1 cellular context compared by ENCODE assay signal in the genomic region with DNA sequence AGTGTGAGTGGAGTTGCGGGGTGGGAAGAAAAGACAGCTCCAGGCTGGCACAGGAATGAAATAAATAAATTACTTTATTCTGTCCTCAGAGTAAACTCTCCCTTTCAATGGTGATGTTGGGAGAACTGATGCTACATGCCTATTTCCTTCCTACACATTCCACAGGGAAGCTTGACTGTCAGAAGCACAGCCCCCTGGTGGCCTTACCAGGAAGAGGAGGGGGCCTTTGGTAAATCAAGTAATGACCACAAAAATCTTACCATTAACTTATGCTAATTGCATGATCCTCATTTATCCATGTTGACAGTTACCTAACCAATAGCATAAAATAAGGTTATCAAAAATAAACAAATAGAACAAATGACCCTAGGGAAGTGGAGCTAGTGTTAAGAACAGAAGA.
TF ChIP-seq lines count a peak whose summit lies in the region.

No MANE protein-coding gene starts in this region.

TF ChIP-seq in HepG2, 621 proteins besides CTCF, POLR2A, EP300 and RAD21 (continued from another document):
- TF ChIP-seq, protein P1, sequence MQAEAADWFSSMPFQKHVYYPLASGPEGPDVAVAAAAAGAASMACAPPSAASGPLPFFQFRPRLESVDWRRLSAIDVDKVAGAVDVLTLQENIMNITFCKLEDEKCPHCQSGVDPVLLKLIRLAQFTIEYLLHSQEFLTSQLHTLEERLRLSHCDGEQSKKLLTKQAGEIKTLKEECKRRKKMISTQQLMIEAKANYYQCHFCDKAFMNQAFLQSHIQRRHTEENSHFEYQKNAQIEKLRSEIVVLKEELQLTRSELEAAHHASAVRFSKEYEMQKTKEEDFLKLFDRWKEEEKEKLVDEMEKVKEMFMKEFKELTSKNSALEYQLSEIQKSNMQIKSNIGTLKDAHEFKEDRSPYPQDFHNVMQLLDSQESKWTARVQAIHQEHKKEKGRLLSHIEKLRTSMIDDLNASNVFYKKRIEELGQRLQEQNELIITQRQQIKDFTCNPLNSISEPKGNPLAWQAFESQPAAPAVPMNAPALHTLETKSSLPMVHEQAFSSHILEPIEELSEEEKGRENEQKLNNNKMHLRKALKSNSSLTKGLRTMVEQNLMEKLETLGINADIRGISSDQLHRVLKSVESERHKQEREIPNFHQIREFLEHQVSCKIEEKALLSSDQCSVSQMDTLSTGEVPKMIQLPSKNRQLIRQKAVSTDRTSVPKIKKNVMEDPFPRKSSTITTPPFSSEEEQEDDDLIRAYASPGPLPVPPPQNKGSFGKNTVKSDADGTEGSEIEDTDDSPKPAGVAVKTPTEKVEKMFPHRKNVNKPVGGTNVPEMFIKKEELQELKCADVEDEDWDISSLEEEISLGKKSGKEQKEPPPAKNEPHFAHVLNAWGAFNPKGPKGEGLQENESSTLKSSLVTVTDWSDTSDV (CRISPR knock-in tag; IDR thresholded peaks at IDR 0.05) = no peak
- no peak for TF ChIP-seq ZNF468 (CRISPR knock-in tag; IDR thresholded peaks at IDR 0.05)
- TF ChIP-seq, protein P2, sequence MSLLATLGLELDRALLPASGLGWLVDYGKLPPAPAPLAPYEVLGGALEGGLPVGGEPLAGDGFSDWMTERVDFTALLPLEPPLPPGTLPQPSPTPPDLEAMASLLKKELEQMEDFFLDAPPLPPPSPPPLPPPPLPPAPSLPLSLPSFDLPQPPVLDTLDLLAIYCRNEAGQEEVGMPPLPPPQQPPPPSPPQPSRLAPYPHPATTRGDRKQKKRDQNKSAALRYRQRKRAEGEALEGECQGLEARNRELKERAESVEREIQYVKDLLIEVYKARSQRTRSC (CRISPR knock-in tag; IDR thresholded peaks at IDR 0.05; ENCODE audit: low read depth) = no peak
- TF ChIP-seq ZNF431 (CRISPR knock-in tag; IDR thresholded peaks at IDR 0.05; ENCODE audit: borderline replicate concordance, low read depth) = no peak
